Comparison of ENCODE assay signal across 1 cellular context in the genomic region with DNA sequence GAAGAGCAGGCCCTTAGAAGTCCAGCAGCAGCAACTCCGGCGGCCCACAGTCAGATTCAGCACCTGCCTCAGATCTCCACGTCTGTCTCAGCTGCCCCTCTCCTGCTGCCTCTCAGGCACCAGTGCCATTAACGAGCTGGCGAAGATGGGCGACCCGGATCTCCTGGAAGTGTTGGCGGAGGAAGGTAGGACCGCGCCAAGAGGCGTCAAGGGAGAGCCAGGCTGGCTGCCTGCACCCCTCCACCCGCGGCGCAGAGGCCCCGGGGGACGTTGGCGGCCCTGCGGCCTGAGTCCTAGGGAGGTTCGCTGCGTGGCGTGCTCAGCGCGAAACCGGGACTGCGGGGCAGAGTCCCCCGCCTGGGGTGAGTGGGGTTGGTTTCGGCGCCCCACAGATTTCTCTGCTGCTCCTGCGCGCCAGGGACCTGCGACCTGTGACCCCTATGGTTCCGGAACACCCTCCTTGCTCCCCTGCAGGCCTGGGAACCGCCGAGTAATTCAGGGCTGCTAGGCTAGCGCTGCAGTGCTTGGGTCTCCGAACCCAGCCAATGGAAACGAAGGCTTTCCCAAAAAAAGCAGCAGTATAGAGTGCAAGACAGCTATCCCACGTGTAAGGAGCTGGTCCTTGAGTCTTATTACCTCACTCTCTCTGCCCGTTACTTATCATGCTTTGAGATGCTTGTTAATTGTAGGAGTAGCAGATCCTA.
TF ChIP-seq lines count a peak whose summit lies in the region.

No MANE protein-coding gene starts in this region.

TF ChIP-seq in H1, 55 proteins besides CTCF, POLR2A, EP300 and RAD21 (continued from another document):
- TF ChIP-seq, protein P1, sequence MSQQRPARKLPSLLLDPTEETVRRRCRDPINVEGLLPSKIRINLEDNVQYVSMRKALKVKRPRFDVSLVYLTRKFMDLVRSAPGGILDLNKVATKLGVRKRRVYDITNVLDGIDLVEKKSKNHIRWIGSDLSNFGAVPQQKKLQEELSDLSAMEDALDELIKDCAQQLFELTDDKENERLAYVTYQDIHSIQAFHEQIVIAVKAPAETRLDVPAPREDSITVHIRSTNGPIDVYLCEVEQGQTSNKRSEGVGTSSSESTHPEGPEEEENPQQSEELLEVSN (IDR thresholded peaks at IDR 0.05), result peak; percentile 55; the same call in 1 of the 2 replicates
- TF ChIP-seq SRF (IDR thresholded peaks at IDR 0.05; ENCODE audit: low read depth, low read length), result no peak
- no peak for TF ChIP-seq RBBP5 (IDR thresholded peaks at IDR 0.05; ENCODE audit: borderline replicate concordance, low read depth, low read length)
- TF ChIP-seq TEAD4 (IDR thresholded peaks at IDR 0.05; ENCODE audit: low read depth, low read length), result no peak
- TF ChIP-seq SIN3A (conservative IDR thresholded peaks at IDR 0.05 in 1 of 2, IDR thresholded peaks at IDR 0.05 in 1 of 2; ENCODE audit: low read depth in 1 of 2, low read length in 2 of 2), result 0 out of 4 replicates have a peak, but pooled peaks of 1 of the 2 experiments have one; percentile 18
- no peak for TF ChIP-seq ZNF274 (IDR thresholded peaks at IDR 0.05; ENCODE audit: borderline replicate concordance, extremely low read depth, low read length)
- TF ChIP-seq RNF2 (IDR thresholded peaks at IDR 0.05; ENCODE audit: borderline replicate concordance, low read depth, low read length, missing control alignments, poor library complexity, severe bottlenecking), result no peak
- TF ChIP-seq, protein P2, sequence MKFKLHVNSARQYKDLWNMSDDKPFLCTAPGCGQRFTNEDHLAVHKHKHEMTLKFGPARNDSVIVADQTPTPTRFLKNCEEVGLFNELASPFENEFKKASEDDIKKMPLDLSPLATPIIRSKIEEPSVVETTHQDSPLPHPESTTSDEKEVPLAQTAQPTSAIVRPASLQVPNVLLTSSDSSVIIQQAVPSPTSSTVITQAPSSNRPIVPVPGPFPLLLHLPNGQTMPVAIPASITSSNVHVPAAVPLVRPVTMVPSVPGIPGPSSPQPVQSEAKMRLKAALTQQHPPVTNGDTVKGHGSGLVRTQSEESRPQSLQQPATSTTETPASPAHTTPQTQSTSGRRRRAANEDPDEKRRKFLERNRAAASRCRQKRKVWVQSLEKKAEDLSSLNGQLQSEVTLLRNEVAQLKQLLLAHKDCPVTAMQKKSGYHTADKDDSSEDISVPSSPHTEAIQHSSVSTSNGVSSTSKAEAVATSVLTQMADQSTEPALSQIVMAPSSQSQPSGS (IDR thresholded peaks at IDR 0.05; ENCODE audit: low read length), result 0 out of 2 replicates have a peak, but pooled peaks have one; percentile 32
- TF ChIP-seq TAF7 (optimal IDR thresholded peaks at IDR 0.05; ENCODE audit: borderline replicate concordance, low read depth, low read length), result no peak
- peak; percentile 77 for TF ChIP-seq KDM4A (IDR thresholded peaks at IDR 0.05; ENCODE audit: low read depth, low read length, severe bottlenecking)
TF ChIP-seq in H1: peak in this region for 8.
